Comparison of ENCODE assay signal across 18 cellular contexts in the genomic region with DNA sequence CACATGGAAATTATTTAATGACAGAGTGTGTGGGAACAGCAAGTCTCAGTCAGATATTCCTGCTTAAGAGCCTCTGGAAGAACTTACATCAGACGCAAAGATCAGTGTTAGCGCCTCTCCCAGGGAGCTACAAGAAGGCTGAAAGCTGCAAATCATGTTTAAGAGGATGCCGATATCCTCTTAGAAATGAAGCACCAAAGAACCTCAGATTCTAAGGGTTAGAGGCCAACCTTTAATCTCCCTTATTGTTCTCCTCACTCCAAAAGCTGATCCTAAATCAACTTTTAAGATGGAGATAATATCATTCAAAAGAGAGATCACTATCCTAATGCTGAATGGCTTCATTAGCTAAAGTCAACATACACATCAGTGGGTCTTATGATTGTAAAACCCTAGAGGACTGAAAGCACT.
DNase-seq lines count a peak whose midpoint lies in the region; FAIRE-seq and TF ChIP-seq lines count a peak whose summit lies in the region.
"Had no signal": no experiment of that assay in that cellular context is flagged by ENCODE, and none has a peak within 500 bp of the region (broad histone marks: within the 10 kb centered on the region; RNA-seq: fewer than 3 reads in every experiment).

No MANE protein-coding gene starts in this region.

- peak overlapping the region in 1 of 2 experiments; percentile 35 for H3K4me3 ChIP-seq in mesenchymal stem cell (ENCODE audit: insufficient read depth in 1 of 2, low read depth in 1 of 2, low read length in 2 of 2)
- H3K4me3 ChIP-seq: BLaER1, skin epidermis, transverse colon had no signal

- peak; percentile 10 for TF ChIP-seq CTCF in D721Med (IDR thresholded peaks at IDR 0.05; ENCODE audit: insufficient read depth, missing control alignments)

- peaks cover 0 to 15% of the 10 kb centered on the region in 2 experiments for H3K36me3 ChIP-seq in mesenchymal stem cell (ENCODE audit: control insufficient read depth in 1 of 2, insufficient read depth in 2 of 2, low read depth in 1 of 2, low read length in 2 of 2)
- H3K36me3 ChIP-seq: BLaER1, transverse colon had no signal

- H3K79me1 ChIP-seq in mesenchymal stem cell (replicated peaks; ENCODE audit: low read length, poor library complexity, severe bottlenecking), result peaks cover 11% of the 10 kb centered on the region

- no peak overlapping the region for H3K23ac ChIP-seq in mesenchymal stem cell (ENCODE audit: low read length in 2 of 2)

- H3K18ac ChIP-seq in mesenchymal stem cell (ENCODE audit: low read depth in 1 of 2, low read length in 2 of 2), result no peak overlapping the region

- no peaks in the 10 kb centered on the region for H3K4me1 ChIP-seq in mesenchymal stem cell (ENCODE audit: control insufficient read depth, insufficient read depth, low read depth, low read length)

- 63% methylated on average over 3 of the region's 3 CpGs for WGBS in mesenchymal stem cell

- H3K27ac ChIP-seq in mesenchymal stem cell (ENCODE audit: low read length, poor library complexity, severe bottlenecking), result no peak overlapping the region
- H3K27ac ChIP-seq: BLaER1, RWPE1, transverse colon had no signal

- no peak overlapping the region for H3K4me2 ChIP-seq in mesenchymal stem cell (ENCODE audit: low read length, poor library complexity, severe bottlenecking)
- H3K4me2 ChIP-seq: BLaER1 had no signal

- H2BK120ac ChIP-seq in mesenchymal stem cell (ENCODE audit: low read depth, low read length), result no peak overlapping the region

- no peak overlapping the region for H2BK5ac ChIP-seq in mesenchymal stem cell (ENCODE audit: low read depth, low read length, poor library complexity, severe bottlenecking)

- H2BK15ac ChIP-seq in mesenchymal stem cell (ENCODE audit: low read depth, poor library complexity, severe bottlenecking), result no peak overlapping the region

- no peak overlapping the region for H3K14ac ChIP-seq in mesenchymal stem cell (ENCODE audit: low read length in 2 of 2)

- no peak overlapping the region for H2AK5ac ChIP-seq in mesenchymal stem cell (ENCODE audit: low read length, severe bottlenecking)

- FAIRE-seq in D721Med (lab: Jason Lieb, UNC), result peak; percentile 94

- H2BK12ac ChIP-seq in mesenchymal stem cell (ENCODE audit: low read length in 2 of 2), result no peak overlapping the region

- H3K9me3 ChIP-seq in mesenchymal stem cell (ENCODE audit: control insufficient read depth, low read length), result no peaks in the 10 kb centered on the region
- H3K9me3 ChIP-seq: BLaER1, transverse colon had no signal

- no peak overlapping the region for H3K4ac ChIP-seq in mesenchymal stem cell (ENCODE audit: low read depth in 1 of 2, low read length in 2 of 2)

- no peaks in the 10 kb centered on the region for H3K27me3 ChIP-seq in mesenchymal stem cell (ENCODE audit: control insufficient read depth in 1 of 2, insufficient read depth in 1 of 2, low read length in 2 of 2)
- H3K27me3 ChIP-seq: BLaER1, transverse colon had no signal

- H4K8ac ChIP-seq in mesenchymal stem cell (ENCODE audit: low read length), result no peak overlapping the region

- H3K9ac ChIP-seq in mesenchymal stem cell (ENCODE audit: low read length), result peak overlapping the region; percentile 64
- H3K9ac ChIP-seq: BLaER1 had no signal

- no peak overlapping the region for H4K91ac ChIP-seq in mesenchymal stem cell (ENCODE audit: low read length)

- in situ Hi-C loops in G401 (cut with HindIII; ENCODE audit: low sequenced_read_pairs), result no loop called here

- H2AFZ ChIP-seq in mesenchymal stem cell (ENCODE audit: low read depth, low read length), result no peak overlapping the region

- DNase-seq in D721Med (ENCODE audit: insufficient read length, low spot score) (no peak), NCI-H1436 (lab: John Stamatoyannopoulos, UW) (peak; percentile 35), brain pericyte (ENCODE audit: low read depth, low spot score) (peak; percentile 6), mesenchymal stem cell (no peak), putamen (ENCODE audit: low spot score) (no peak), G401 (ENCODE audit: low spot score) (no peak), D341Med (ENCODE audit: low spot score) (no peak), nucleus accumbens (lab: John Stamatoyannopoulos, UW) (no peak)
- DNase-seq: activated B cell treated with CpG ODN at 0.5 μM for 24 hours, glutamatergic neuron, HCEC 1CT, Kasumi-1, NCI-H1694, NCI-H774, transverse colon had no signal

Comparison
In these comparisons a context has a peak if more than half of its experiments do, and no peak if none do; other contexts are left out.
1. DNase-seq: peak in NCI-H1436 (single experiment) and brain pericyte (single experiment); none in D721Med (single experiment), mesenchymal stem cell (single experiment), putamen (single experiment), G401 (single experiment), D341Med (single experiment) and nucleus accumbens (0 of 56).